25 cellular contexts compared by ENCODE assay signal in the genomic region with DNA sequence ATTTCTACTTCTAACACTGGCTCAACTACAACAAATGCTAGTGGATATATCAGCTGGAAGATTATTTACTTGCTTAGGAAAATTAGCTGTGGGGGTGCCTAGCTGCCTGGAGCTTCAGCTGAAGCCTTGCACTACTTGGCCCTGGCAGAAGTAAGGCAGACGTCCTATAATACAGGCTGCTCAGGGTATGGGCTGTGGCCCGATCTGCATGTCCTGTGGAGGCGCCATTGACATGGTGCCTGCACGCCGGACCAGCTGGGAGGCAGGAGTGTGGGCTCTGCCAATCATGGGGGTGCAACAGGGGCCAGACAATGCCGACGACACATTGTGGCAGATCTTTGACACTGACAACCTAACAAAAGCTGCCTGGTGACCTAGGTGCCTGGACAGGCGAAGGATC. TPM values are rescaled to one million over a fixed set of nuclear protein-coding genes. Genes with fewer than 3 reads are reported as not detected.
"Had no signal": no experiment of that assay in that cellular context is flagged by ENCODE, and none has a peak within 500 bp of the region (broad histone marks: within the 10 kb centered on the region; RNA-seq: fewer than 3 reads in every experiment).

No MANE protein-coding gene starts in this region.

- H3K9me3 ChIP-seq: MG63, Peyer's patch, SK-N-SH had no signal

- H2AFZ ChIP-seq: PC-9 had no signal

- H3K4me3 ChIP-seq: MG63, PC-9, Peyer's patch had no signal

- H3K9ac ChIP-seq: SK-N-SH had no signal

- H3K4me1 ChIP-seq: Peyer's patch had no signal

- H3K4me2 ChIP-seq: PC-9, SK-N-SH had no signal

- H3K27me3 ChIP-seq: MG63, Peyer's patch had no signal

- H3K36me3 ChIP-seq: MG63, Peyer's patch had no signal

- H3K27ac ChIP-seq: PC-9, Peyer's patch had no signal

- DNase-seq: IMR-90; Karpas-422; KG1; MG63; NCI-H1092 treated with DMSO at 0.1 percent for 48 hours; NCI-H1436; NCI-H187; NCI-H2029; NCI-H2081 treated with DMSO at 0.1 percent for 48 hours; NCI-H2171; NCI-H226; NCI-H446 treated with DMSO at 0.1 percent for 48 hours; NCI-H510A treated with DMSO at 0.1 percent for 48 hours; NCI-H69; NCI-H774; NK-92 treated with Interleukin-12 subunit alpha and Interleukin-12 subunit beta, amount 100 ng/mL, for 24 hours; OCI-M1; PC-9; Peyer's patch; Right ventricle myocardium superior; SK-N-SH; SW 1271 had no signal

RNA-seq across cellular contexts. Expression of a gene that starts 31.6 kb away (rescaled TPM):
- total RNA-seq: HT-29, IMR-90, PC-9, Peyer's patch, Right ventricle myocardium superior, RPMI7951, SK-MEL-5 had no signal
- polyA plus RNA-seq: IMR-90, SK-N-SH had no signal
